In genomic region chrX:133953785-133954355, GRCh38 we compare ENCODE assay signal across 1 cellular context.
TF ChIP-seq lines count a peak whose summit lies in the region.

No MANE protein-coding gene starts in this region.

TF ChIP-seq in HepG2, 621 proteins besides CTCF, POLR2A, EP300 and RAD21:
- TF ChIP-seq CENPT (CRISPR knock-in tag; IDR thresholded peaks at IDR 0.05; ENCODE audit: low read depth): no peak
- peak; percentile 90 for TF ChIP-seq RBM22 (optimal IDR thresholded peaks at IDR 0.05; ENCODE audit: low read length)
- TF ChIP-seq MAFK (conservative IDR thresholded peaks at IDR 0.05 in 1 of 2, IDR thresholded peaks at IDR 0.05 in 1 of 2; ENCODE audit: low read length in 2 of 2): no peak
- no peak for TF ChIP-seq ZNF749 (CRISPR knock-in tag; IDR thresholded peaks at IDR 0.05; ENCODE audit: borderline replicate concordance)
- no peak for TF ChIP-seq ATF6 (CRISPR knock-in tag; conservative IDR thresholded peaks at IDR 0.05)
- TF ChIP-seq KAT8 (CRISPR knock-in tag; IDR thresholded peaks at IDR 0.05): no peak
- no peak for TF ChIP-seq ZNF121 (CRISPR knock-in tag; IDR thresholded peaks at IDR 0.05)
- TF ChIP-seq REXO4 (CRISPR knock-in tag; IDR thresholded peaks at IDR 0.05; ENCODE audit: borderline replicate concordance): no peak
- TF ChIP-seq, protein P1, sequence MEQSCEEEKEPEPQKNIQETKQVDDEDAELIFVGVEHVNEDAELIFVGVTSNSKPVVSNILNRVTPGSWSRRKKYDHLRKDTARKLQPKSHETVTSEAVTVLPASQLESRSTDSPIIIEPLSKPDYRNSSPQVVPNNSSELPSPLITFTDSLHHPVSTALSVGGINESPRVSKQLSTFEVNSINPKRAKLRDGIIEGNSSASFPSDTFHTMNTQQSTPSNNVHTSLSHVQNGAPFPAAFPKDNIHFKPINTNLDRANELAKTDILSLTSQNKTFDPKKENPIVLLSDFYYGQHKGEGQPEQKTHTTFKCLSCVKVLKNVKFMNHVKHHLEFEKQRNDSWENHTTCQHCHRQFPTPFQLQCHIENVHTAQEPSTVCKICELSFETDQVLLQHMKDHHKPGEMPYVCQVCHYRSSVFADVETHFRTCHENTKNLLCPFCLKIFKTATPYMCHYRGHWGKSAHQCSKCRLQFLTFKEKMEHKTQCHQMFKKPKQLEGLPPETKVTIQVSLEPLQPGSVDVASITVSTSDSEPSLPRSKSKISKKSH (CRISPR knock-in tag; IDR thresholded peaks at IDR 0.05; ENCODE audit: borderline replicate concordance): no peak
- TF ChIP-seq POLR2AphosphoS5 (IDR thresholded peaks at IDR 0.05; ENCODE audit: low read depth, low read length): peak; percentile 47
- TF ChIP-seq ZFP36L1 (CRISPR knock-in tag; IDR thresholded peaks at IDR 0.05): no peak
- TF ChIP-seq MEF2D (CRISPR knock-in tag; IDR thresholded peaks at IDR 0.05): no peak
- no peak for TF ChIP-seq NFATC3 (CRISPR knock-in tag; IDR thresholded peaks at IDR 0.05)
- TF ChIP-seq ZC3H4 (CRISPR knock-in tag; IDR thresholded peaks at IDR 0.05; ENCODE audit: borderline replicate concordance): peak; percentile 66; the same call in 1 of the 2 replicates
- TF ChIP-seq SYNCRIP (IDR thresholded peaks at IDR 0.05; ENCODE audit: insufficient read depth, low read depth, low read length): no peak
- TF ChIP-seq POLR2AphosphoS2 (IDR thresholded peaks at IDR 0.05; ENCODE audit: low read depth, low read length): 0 out of 2 replicates have a peak, but pooled peaks have one; percentile 43
- no peak for TF ChIP-seq ZNF337 (CRISPR knock-in tag; IDR thresholded peaks at IDR 0.05; ENCODE audit: borderline replicate concordance, low read depth)
- no peak for TF ChIP-seq HOXA5 (CRISPR knock-in tag; IDR thresholded peaks at IDR 0.05)
- no peak for TF ChIP-seq ZNF7 (CRISPR knock-in tag; IDR thresholded peaks at IDR 0.05)
- no peak for TF ChIP-seq ATF7-NPFF (CRISPR knock-in tag; IDR thresholded peaks at IDR 0.05; ENCODE audit: low read depth)
- TF ChIP-seq, protein P2, sequence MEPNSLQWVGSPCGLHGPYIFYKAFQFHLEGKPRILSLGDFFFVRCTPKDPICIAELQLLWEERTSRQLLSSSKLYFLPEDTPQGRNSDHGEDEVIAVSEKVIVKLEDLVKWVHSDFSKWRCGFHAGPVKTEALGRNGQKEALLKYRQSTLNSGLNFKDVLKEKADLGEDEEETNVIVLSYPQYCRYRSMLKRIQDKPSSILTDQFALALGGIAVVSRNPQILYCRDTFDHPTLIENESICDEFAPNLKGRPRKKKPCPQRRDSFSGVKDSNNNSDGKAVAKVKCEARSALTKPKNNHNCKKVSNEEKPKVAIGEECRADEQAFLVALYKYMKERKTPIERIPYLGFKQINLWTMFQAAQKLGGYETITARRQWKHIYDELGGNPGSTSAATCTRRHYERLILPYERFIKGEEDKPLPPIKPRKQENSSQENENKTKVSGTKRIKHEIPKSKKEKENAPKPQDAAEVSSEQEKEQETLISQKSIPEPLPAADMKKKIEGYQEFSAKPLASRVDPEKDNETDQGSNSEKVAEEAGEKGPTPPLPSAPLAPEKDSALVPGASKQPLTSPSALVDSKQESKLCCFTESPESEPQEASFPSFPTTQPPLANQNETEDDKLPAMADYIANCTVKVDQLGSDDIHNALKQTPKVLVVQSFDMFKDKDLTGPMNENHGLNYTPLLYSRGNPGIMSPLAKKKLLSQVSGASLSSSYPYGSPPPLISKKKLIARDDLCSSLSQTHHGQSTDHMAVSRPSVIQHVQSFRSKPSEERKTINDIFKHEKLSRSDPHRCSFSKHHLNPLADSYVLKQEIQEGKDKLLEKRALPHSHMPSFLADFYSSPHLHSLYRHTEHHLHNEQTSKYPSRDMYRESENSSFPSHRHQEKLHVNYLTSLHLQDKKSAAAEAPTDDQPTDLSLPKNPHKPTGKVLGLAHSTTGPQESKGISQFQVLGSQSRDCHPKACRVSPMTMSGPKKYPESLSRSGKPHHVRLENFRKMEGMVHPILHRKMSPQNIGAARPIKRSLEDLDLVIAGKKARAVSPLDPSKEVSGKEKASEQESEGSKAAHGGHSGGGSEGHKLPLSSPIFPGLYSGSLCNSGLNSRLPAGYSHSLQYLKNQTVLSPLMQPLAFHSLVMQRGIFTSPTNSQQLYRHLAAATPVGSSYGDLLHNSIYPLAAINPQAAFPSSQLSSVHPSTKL (CRISPR knock-in tag; IDR thresholded peaks at IDR 0.05): no peak
